ENCODE assay signal across 8 cellular contexts in the genomic region with DNA sequence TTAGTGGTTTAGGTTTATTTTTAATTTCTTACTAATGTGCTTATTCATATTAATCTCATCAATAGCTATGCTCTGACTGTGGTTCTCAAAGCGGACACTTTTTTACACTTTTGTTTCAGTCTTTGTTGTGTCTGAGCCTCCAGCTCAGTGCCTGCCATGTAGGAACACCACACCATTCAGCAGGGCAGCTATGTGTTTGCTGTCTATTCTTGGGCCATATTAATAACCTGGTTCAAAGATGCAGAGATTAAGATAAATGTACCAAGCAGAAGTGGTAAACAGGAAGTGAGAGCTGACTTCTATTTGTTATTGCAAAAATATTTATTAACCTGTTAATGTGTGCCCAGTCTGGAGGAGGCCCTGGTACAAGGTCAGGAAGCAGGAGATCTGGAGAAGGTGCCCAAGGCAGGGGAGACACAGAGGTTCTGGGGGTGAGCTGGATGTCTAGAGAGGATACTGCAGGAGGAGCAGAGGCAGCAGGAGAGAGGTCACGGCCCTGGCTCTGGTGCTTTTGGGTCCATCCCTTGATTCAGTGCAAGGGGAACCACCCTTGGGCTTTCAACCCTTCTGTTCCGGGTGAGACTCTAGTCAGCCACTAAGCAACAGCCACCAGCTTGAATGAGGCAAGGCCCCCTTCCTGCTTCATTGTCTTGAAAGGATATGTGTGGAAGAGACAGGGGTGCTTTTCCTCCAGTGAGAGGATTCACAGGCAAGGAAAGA.
DNase-seq lines count a peak whose midpoint lies in the region; ATAC-seq and TF ChIP-seq lines count a peak whose summit lies in the region.

No MANE protein-coding gene starts in this region.

- peak overlapping the region; percentile 2 to 24 for H3K4me3 ChIP-seq in tibial artery

- no peaks in the 10 kb centered on the region for H3K9me3 ChIP-seq in tibial artery

- H3K27me3 ChIP-seq in tibial artery = peaks cover 0 to 4% of the 10 kb centered on the region in 2 donors

- H3K4me3 Mint-ChIP-seq in activated naive CD4-positive, alpha-beta T cell treated with anti-CD3 and anti-CD28 coated beads, Interleukin-2, amount 10 ng/mL, durations not matched to agents 7 days and 5 days = peak overlapping the region; percentile 53
- H3K4me3 Mint-ChIP-seq in effector memory CD8-positive, alpha-beta T cell = peak overlapping the region in 1 of 2 donors; percentile 77

- no peak overlapping the region for H3K27ac ChIP-seq in tibial artery

- CTCF ChIA-PET in activated naive CD4-positive, alpha-beta T cell treated with anti-CD3 and anti-CD28 coated beads, Interleukin-2, amount 10 ng/mL, durations not matched to agents 7 days and 5 days (lab: Charles Lee) = interaction anchor here (1.2 to 2.5 kb wide), 2 partner anchors 8 to 185 kb away, joined by 5 to 9 read pairs; no protein-coding TSS in a partner anchor

- DNase-seq in activated naive CD4-positive, alpha-beta T cell treated with anti-CD3 and anti-CD28 coated beads, Interleukin-2, amount 10 ng/mL, durations not matched to agents 7 days and 5 days = no peak
- no peak for DNase-seq in activated naive CD4-positive, alpha-beta T cell (lab: John Stamatoyannopoulos, UW)
- DNase-seq in effector memory CD8-positive, alpha-beta T cell = no peak
- no peak for DNase-seq in tibial artery
- DNase-seq in globus pallidus (ENCODE audit: low spot score) = no peak
- DNase-seq in cerebellar cortex (ENCODE audit: low spot score) = no peak
- no peak for DNase-seq in GF-D8 (lab: John Stamatoyannopoulos, UW)

- peaks cover 29% of the 10 kb centered on the region for H3K4me1 Mint-ChIP-seq in activated naive CD4-positive, alpha-beta T cell treated with anti-CD3 and anti-CD28 coated beads, Interleukin-2, amount 10 ng/mL, durations not matched to agents 7 days and 5 days
- peaks cover 0 to 14% of the 10 kb centered on the region in 2 donors for H3K4me1 Mint-ChIP-seq in effector memory CD8-positive, alpha-beta T cell (ENCODE audit: low read depth in 2 of 2)

- no peak for TF ChIP-seq CTCF in tibial artery (IDR thresholded peaks at IDR 0.05)

- peak overlapping the region; percentile 58 for H3K27ac Mint-ChIP-seq in activated naive CD4-positive, alpha-beta T cell treated with anti-CD3 and anti-CD28 coated beads, Interleukin-2, amount 10 ng/mL, durations not matched to agents 7 days and 5 days
- peak overlapping the region; percentile 47 to 81 for H3K27ac Mint-ChIP-seq in effector memory CD8-positive, alpha-beta T cell

- peaks cover 20% of the 10 kb centered on the region for H3K9me3 Mint-ChIP-seq in activated naive CD4-positive, alpha-beta T cell treated with anti-CD3 and anti-CD28 coated beads, Interleukin-2, amount 10 ng/mL, durations not matched to agents 7 days and 5 days
- peaks cover 3 to 8% of the 10 kb centered on the region in 2 donors for H3K9me3 Mint-ChIP-seq in effector memory CD8-positive, alpha-beta T cell

- H3K36me3 ChIP-seq in tibial artery = no peaks in the 10 kb centered on the region

- intact Hi-C loops in tibial artery (cut with DNase I; ENCODE audit: low total_unique reads) = no loop called here

- peak; percentile 51 for ATAC-seq in HG03342 (IDR thresholded peaks at IDR 0.05; ENCODE audit: unreplicated experiment)
- peak; percentile 43 for ATAC-seq in effector memory CD8-positive, alpha-beta T cell (replicated peaks)

- peaks cover 8% of the 10 kb centered on the region for H3K27me3 Mint-ChIP-seq in activated naive CD4-positive, alpha-beta T cell treated with anti-CD3 and anti-CD28 coated beads, Interleukin-2, amount 10 ng/mL, durations not matched to agents 7 days and 5 days
- H3K27me3 Mint-ChIP-seq in effector memory CD8-positive, alpha-beta T cell = peaks cover 22 to 26% of the 10 kb centered on the region in 2 donors

- peaks cover 14% of the 10 kb centered on the region for H3K36me3 Mint-ChIP-seq in activated naive CD4-positive, alpha-beta T cell treated with anti-CD3 and anti-CD28 coated beads, Interleukin-2, amount 10 ng/mL, durations not matched to agents 7 days and 5 days
- H3K36me3 Mint-ChIP-seq in effector memory CD8-positive, alpha-beta T cell (ENCODE audit: insufficient read depth) = peaks cover 4% of the 10 kb centered on the region

- no peaks in the 10 kb centered on the region for H3K4me1 ChIP-seq in tibial artery
